9 cellular contexts compared by ENCODE assay signal in the genomic region with DNA sequence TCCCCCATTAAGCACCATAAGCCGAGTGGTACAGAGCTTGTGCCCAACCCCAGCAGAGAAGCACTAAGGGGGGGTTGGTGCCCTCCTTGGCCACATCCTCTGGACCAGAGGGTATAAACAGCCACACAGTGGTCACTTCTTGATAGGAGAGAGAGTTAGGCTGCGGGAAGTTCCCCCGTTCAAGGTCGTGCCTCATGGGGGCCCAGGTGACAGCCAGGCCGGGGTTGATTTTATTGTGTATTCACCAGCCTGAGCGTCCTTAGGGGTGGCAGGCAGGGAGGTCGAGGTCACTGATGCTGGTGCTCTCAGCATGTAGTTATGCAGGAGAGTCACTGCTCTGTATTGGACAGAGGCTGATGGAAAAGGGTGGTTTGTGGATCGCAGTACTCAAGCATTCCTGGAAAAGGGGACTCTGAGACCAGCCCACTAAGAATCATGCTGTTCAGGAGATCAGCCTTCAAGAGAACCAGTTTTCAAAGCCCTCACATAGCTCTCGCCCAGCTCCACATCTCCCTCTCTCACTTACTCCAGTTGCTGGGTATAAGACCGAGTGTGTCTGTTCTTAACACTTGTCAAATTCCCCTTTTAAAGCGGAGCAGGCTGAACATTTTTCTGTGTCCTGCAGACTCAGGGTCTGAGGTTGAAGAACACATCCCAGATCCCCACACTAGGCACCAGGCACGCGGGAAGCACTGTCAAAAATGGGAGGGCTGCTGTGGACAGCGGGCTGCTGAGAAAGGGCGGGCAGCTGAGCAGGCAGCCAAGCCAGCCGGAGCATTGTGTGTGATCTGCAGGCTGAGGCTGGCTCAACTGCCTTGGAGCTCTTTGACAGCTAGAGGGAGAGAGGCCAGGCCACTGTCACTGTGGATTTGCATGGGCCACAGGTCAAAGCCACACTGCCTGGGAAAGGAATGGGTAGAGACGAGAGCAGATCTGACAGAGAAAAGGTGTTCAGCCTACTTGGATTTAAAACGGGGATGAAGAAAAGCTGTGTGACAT. TPM values are rescaled to one million over a fixed set of nuclear protein-coding genes. Genes with fewer than 3 reads are reported as not detected.
DNase-seq lines count a peak whose midpoint lies in the region; ATAC-seq, FAIRE-seq and TF ChIP-seq lines count a peak whose summit lies in the region.
"Had no signal": no experiment of that assay in that cellular context is flagged by ENCODE, and none has a peak within 500 bp of the region (broad histone marks: within the 10 kb centered on the region; RNA-seq: fewer than 3 reads in every experiment).

No MANE protein-coding gene starts in this region.

- BruUV-seq in mammary epithelial cell (replicated peaks; lab: Mats Ljungman, UMichigan), result no TSS peak

- H3K4me1 Mint-ChIP-seq in endothelial cell (ENCODE audit: unreplicated experiment), result peaks cover 68% of the 10 kb centered on the region
- H3K4me1 Mint-ChIP-seq in activated T-helper 1 cell treated with anti-CD3 and anti-CD28 coated beads, Interleukin-12 subunit alpha, Interleukin-12 subunit beta, Interleukin-2, Interleukin-4 antibody, amounts not matched to agents 30 ng/mL and 10 ng/mL and 1 ng/mL, durations not matched to agents 14 hours and 24 hours and 36 hours (ENCODE audit: low read depth), result peaks cover 5% of the 10 kb centered on the region

- TF ChIP-seq CTCF in mammary epithelial cell (conservative IDR thresholded peaks at IDR 0.05 in 1 of 2, IDR thresholded peaks at IDR 0.05 in 1 of 2; ENCODE audit: extremely low read depth in 1 of 2, insufficient read depth in 1 of 2, low read depth in 1 of 2, low read length in 2 of 2), result peak in 1 of 2 donors; percentile 6
- TF ChIP-seq CTCF in endothelial cell (IDR thresholded peaks at IDR 0.05; ENCODE audit: unreplicated experiment), result no peak
- TF ChIP-seq CTCF in brain microvascular endothelial cell (IDR thresholded peaks at IDR 0.05; ENCODE audit: low read depth, low read length, missing control alignments), result no peak

- H3K27me3 ChIP-seq in mammary epithelial cell (ENCODE audit: insufficient read depth, low read length) (peaks cover 30% of the 10 kb centered on the region), brain microvascular endothelial cell (replicated peaks) (peaks cover 65% of the 10 kb centered on the region)

- DNase-seq in T47D (ENCODE audit: low read depth in 1 of 2, low spot score in 1 of 2) (peak; percentile 50 to 53), mammary epithelial cell (no peak), endothelial cell (ENCODE audit: low spot score) (peak; percentile 60), myocyte (ENCODE audit: low read depth) (peak; percentile 34), urothelium cell line (ENCODE audit: low spot score) (no peak), brain microvascular endothelial cell (no peak)
- no peak for DNase-seq in activated T-helper 1 cell treated with anti-CD3 and anti-CD28 coated beads, Interleukin-12 subunit alpha, Interleukin-12 subunit beta, Interleukin-2, Interleukin-4 antibody, amounts not matched to agents 30 ng/mL and 10 ng/mL and 1 ng/mL, durations not matched to agents 14 hours and 24 hours and 36 hours (ENCODE audit: low spot score)
- DNase-seq: Calu3 had no signal

- H3K27ac ChIP-seq in mammary epithelial cell (ENCODE audit: insufficient read depth, low read depth, low read length) (no peak overlapping the region), brain microvascular endothelial cell (no peak overlapping the region)

- H3K27ac Mint-ChIP-seq in endothelial cell (ENCODE audit: unreplicated experiment), result no peak overlapping the region
- no peak overlapping the region for H3K27ac Mint-ChIP-seq in activated T-helper 1 cell treated with anti-CD3 and anti-CD28 coated beads, Interleukin-12 subunit alpha, Interleukin-12 subunit beta, Interleukin-2, Interleukin-4 antibody, amounts not matched to agents 30 ng/mL and 10 ng/mL and 1 ng/mL, durations not matched to agents 14 hours and 24 hours and 36 hours

- intact Hi-C loops in mammary epithelial cell (cut with micrococcal nuclease), result no loop called here
- intact Hi-C loops in activated T-helper 1 cell treated with anti-CD3 and anti-CD28 coated beads, Interleukin-12 subunit alpha, Interleukin-12 subunit beta, Interleukin-2, Interleukin-4 antibody, amounts not matched to agents 30 ng/mL and 10 ng/mL and 1 ng/mL, durations not matched to agents 14 hours and 24 hours and 36 hours (cut with micrococcal nuclease), result no loop called here

- H3K4me1 ChIP-seq in mammary epithelial cell (ENCODE audit: insufficient read depth, low read length), result peaks cover 8% of the 10 kb centered on the region

- H4K20me1 ChIP-seq in mammary epithelial cell (ENCODE audit: insufficient read depth, low read length), result no peaks in the 10 kb centered on the region

- no peak overlapping the region for H2AFZ ChIP-seq in mammary epithelial cell (ENCODE audit: low read depth, low read length)

- H3K4me3 Mint-ChIP-seq in endothelial cell (ENCODE audit: unreplicated experiment), result peak overlapping the region; percentile 95
- no peak overlapping the region for H3K4me3 Mint-ChIP-seq in activated T-helper 1 cell treated with anti-CD3 and anti-CD28 coated beads, Interleukin-12 subunit alpha, Interleukin-12 subunit beta, Interleukin-2, Interleukin-4 antibody, amounts not matched to agents 30 ng/mL and 10 ng/mL and 1 ng/mL, durations not matched to agents 14 hours and 24 hours and 36 hours

- no peak overlapping the region for H3K4me2 ChIP-seq in mammary epithelial cell (ENCODE audit: insufficient read depth, low read depth, low read length)

- H3K36me3 ChIP-seq in mammary epithelial cell (ENCODE audit: insufficient read depth, low read length) (no peaks in the 10 kb centered on the region), brain microvascular endothelial cell (replicated peaks) (no peaks in the 10 kb centered on the region)

- 46% methylated on average over 16 of the region's 18 CpGs for WGBS in mammary epithelial cell (ENCODE audit: low coverage, missing lambda C conversion rate)

- in situ Hi-C loops in T47D (cut with HindIII; ENCODE audit: low pct_unique_long_range_greater_than_20kb, low sequenced_read_pairs) (no loop called here), mammary epithelial cell (cut with MboI; ENCODE audit: low sequenced_read_pairs in 2 of 2) (no loop called here), brain microvascular endothelial cell (cut with HindIII; ENCODE audit: low pct_ligation_motif_present, low sequenced_read_pairs) (no loop called here)

- peaks cover 26% of the 10 kb centered on the region for H3K36me3 Mint-ChIP-seq in endothelial cell (ENCODE audit: low read depth, unreplicated experiment)
- H3K36me3 Mint-ChIP-seq in activated T-helper 1 cell treated with anti-CD3 and anti-CD28 coated beads, Interleukin-12 subunit alpha, Interleukin-12 subunit beta, Interleukin-2, Interleukin-4 antibody, amounts not matched to agents 30 ng/mL and 10 ng/mL and 1 ng/mL, durations not matched to agents 14 hours and 24 hours and 36 hours (ENCODE audit: low read depth), result no peaks in the 10 kb centered on the region

- peaks cover 17% of the 10 kb centered on the region for H3K27me3 Mint-ChIP-seq in endothelial cell (ENCODE audit: unreplicated experiment)
- H3K27me3 Mint-ChIP-seq in activated T-helper 1 cell treated with anti-CD3 and anti-CD28 coated beads, Interleukin-12 subunit alpha, Interleukin-12 subunit beta, Interleukin-2, Interleukin-4 antibody, amounts not matched to agents 30 ng/mL and 10 ng/mL and 1 ng/mL, durations not matched to agents 14 hours and 24 hours and 36 hours (ENCODE audit: insufficient read depth), result peaks cover 68% of the 10 kb centered on the region

- H3K9me3 Mint-ChIP-seq in endothelial cell (ENCODE audit: unreplicated experiment), result no peaks in the 10 kb centered on the region
- no peaks in the 10 kb centered on the region for H3K9me3 Mint-ChIP-seq in activated T-helper 1 cell treated with anti-CD3 and anti-CD28 coated beads, Interleukin-12 subunit alpha, Interleukin-12 subunit beta, Interleukin-2, Interleukin-4 antibody, amounts not matched to agents 30 ng/mL and 10 ng/mL and 1 ng/mL, durations not matched to agents 14 hours and 24 hours and 36 hours

- FAIRE-seq in urothelium cell line (lab: Jason Lieb, UNC), result no peak

- no peaks in the 10 kb centered on the region for H3K79me2 ChIP-seq in mammary epithelial cell (ENCODE audit: insufficient read depth, low read length)

- H3K9ac ChIP-seq in mammary epithelial cell (ENCODE audit: insufficient read depth, low read length), result no peak overlapping the region

- no peak overlapping the region for H3K4me3 ChIP-seq in mammary epithelial cell (replicated peaks in 1 of 3; ENCODE audit: insufficient read depth in 1 of 3, low read depth in 2 of 3, low read length in 3 of 3)
- no peak overlapping the region for H3K4me3 ChIP-seq in brain microvascular endothelial cell (ENCODE audit: low read depth, low read length)

- no peaks in the 10 kb centered on the region for H3K9me3 ChIP-seq in mammary epithelial cell (replicated peaks; ENCODE audit: insufficient read depth, low read length)

- dilution Hi-C loops in mammary epithelial cell (cut with HindIII; ENCODE audit: low sequenced_read_pairs), result no loop called here

- ATAC-seq in HG03159 (IDR thresholded peaks at IDR 0.05; ENCODE audit: unreplicated experiment), result no peak

- CTCF ChIA-PET in mammary epithelial cell (lab: Charles Lee; ENCODE audit: low non-redundant PET), result no interaction called here

RNA-seq across cellular contexts. Expression of a gene that starts 1.8 kb away (rescaled TPM):
- total RNA-seq in mammary epithelial cell, result 1 to 10 TPM in 1 of 2 donors, under 1 TPM in 1; 0.05 to 2.5 TPM
- 0.06 TPM for polyA plus RNA-seq in mammary epithelial cell
- not detected for polyA minus RNA-seq in mammary epithelial cell
- 212 TPM for total RNA-seq in endothelial cell (ENCODE audit: unreplicated experiment)
- not detected in 2 replicates for total RNA-seq in myocyte
- 0.29 TPM for polyA plus RNA-seq in myocyte (2012)
- 1.1 and 1.3 TPM in 2 replicates for total RNA-seq in activated T-helper 1 cell treated with anti-CD3 and anti-CD28 coated beads, Interleukin-12 subunit alpha, Interleukin-12 subunit beta, Interleukin-2, Interleukin-4 antibody, amounts not matched to agents 30 ng/mL and 10 ng/mL and 1 ng/mL, durations not matched to agents 14 hours and 24 hours and 36 hours

Comparison
In these comparisons a context has a peak if more than half of its experiments do, and no peak if none do; other contexts are left out.
1. DNase-seq: peak in T47D (2 of 2), endothelial cell (single experiment) and myocyte (single experiment); none in mammary epithelial cell (single experiment), urothelium cell line (single experiment), brain microvascular endothelial cell (single experiment) and activated T-helper 1 cell treated with anti-CD3 and anti-CD28 coated beads, Interleukin-12 subunit alpha, Interleukin-12 subunit beta, Interleukin-2, Interleukin-4 antibody, amounts not matched to agents 30 ng/mL and 10 ng/mL and 1 ng/mL, durations not matched to agents 14 hours and 24 hours and 36 hours (single experiment).
2. RNA of a gene that starts 1.8 kb away (total RNA-seq): 212 TPM in endothelial cell (single experiment); 0.05 to 2.5 TPM in mammary epithelial cell, 1.1 to 1.3 TPM in activated T-helper 1 cell treated with anti-CD3 and anti-CD28 coated beads, Interleukin-12 subunit alpha, Interleukin-12 subunit beta, Interleukin-2, Interleukin-4 antibody, amounts not matched to agents 30 ng/mL and 10 ng/mL and 1 ng/mL, durations not matched to agents 14 hours and 24 hours and 36 hours and not detected in myocyte; every median in the first group is over 10 times any median in the second.